Comparison of ENCODE assay signal across 17 cellular contexts in the genomic region with DNA sequence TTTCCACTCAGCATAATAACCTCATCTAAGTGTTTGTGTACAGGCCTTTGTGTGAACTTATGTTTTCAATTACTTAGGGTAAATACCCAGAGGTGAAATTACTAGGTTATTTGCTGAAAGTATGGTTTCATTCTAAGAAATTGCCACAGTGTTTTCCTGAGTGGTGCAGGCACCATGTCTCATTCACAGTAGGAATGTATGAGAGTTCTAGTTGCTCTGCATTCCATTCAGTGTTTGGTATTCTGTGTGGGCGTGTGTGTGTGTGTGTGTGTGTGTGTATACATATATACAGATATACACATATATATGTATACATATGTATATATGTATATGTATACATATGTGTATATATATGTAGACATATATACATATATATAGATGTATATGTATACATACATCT. TPM values are rescaled to one million over a fixed set of nuclear protein-coding genes. Genes with fewer than 3 reads are reported as not detected.
A peak's percentile ranks its signal among the peaks of the same experiment; 100 is the strongest.
DNase-seq lines count a peak whose midpoint lies in the region; ATAC-seq and TF ChIP-seq lines count a peak whose summit lies in the region.
"Had no signal": no experiment of that assay in that cellular context is flagged by ENCODE, and none has a peak within 500 bp of the region (broad histone marks: within the 10 kb centered on the region; RNA-seq: fewer than 3 reads in every experiment).

No MANE protein-coding gene starts in this region.

- no peak overlapping the region for H3K27ac ChIP-seq in brain microvascular endothelial cell
- no peak overlapping the region for H3K27ac ChIP-seq in CD4-positive, alpha-beta T cell (ENCODE audit: low read depth, low read length)
- H3K27ac ChIP-seq: BLaER1 treated with 17β-estradiol and CSF1 and Interleukin-3, amounts not matched to agents 10 nM and 100 nM had no signal

- H3K36me3 Mint-ChIP-seq in CD4-positive, alpha-beta T cell (ENCODE audit: low read depth) = no peaks in the 10 kb centered on the region
- H3K36me3 Mint-ChIP-seq: CD8-positive, alpha-beta memory T cell had no signal

- H3K9me3 Mint-ChIP-seq in CD4-positive, alpha-beta T cell = peaks cover 11% of the 10 kb centered on the region

- ATAC-seq in GM18858 (IDR thresholded peaks at IDR 0.05; ENCODE audit: unreplicated experiment) (no peak), GM21390 (IDR thresholded peaks at IDR 0.05; ENCODE audit: unreplicated experiment) (no peak)
- ATAC-seq in CD4-positive, alpha-beta T cell (ENCODE audit: poor library complexity) = no peak
- ATAC-seq: HepG2 had no signal

- in situ Hi-C loops in brain microvascular endothelial cell (cut with HindIII; ENCODE audit: low pct_ligation_motif_present, low sequenced_read_pairs) = no loop called here

- no peak overlapping the region for H3K4me3 ChIP-seq in brain microvascular endothelial cell (ENCODE audit: low read depth, low read length)
- H3K4me3 ChIP-seq in foreskin fibroblast (ENCODE audit: low read depth in 1 of 2, low read length in 2 of 2) = no peak overlapping the region
- H3K4me3 ChIP-seq: BLaER1 treated with 17β-estradiol and CSF1 and Interleukin-3, amounts not matched to agents 10 nM and 100 nM had no signal

- intact Hi-C loops in CD4-positive, alpha-beta T cell (cut with DNase I, micrococcal nuclease) = no loop called here

- POLR2A ChIA-PET in CD4-positive, alpha-beta T cell (lab: Charles Lee) = no interaction called here

- peak; percentile 32 for DNase-seq in EH (ENCODE audit: low read depth)
- peak; percentile 40 for DNase-seq in brain microvascular endothelial cell
- DNase-seq in foreskin fibroblast = peak; percentile 34 to 39
- no peak for DNase-seq in UCSD-AML1 (lab: John Stamatoyannopoulos, UW; ENCODE audit: unreplicated experiment)
- DNase-seq in CD4-positive, alpha-beta T cell = no peak
- DNase-seq: 8988T; CD8-positive, alpha-beta memory T cell; COR-L47; DMS 273 treated with DMSO at 0.1 percent for 48 hours; GDM1; H9; KG1 had no signal

- H3K27me3 Mint-ChIP-seq in CD4-positive, alpha-beta T cell = peaks cover 6% of the 10 kb centered on the region

- H3K9me3 ChIP-seq in CD4-positive, alpha-beta T cell (ENCODE audit: control insufficient read depth, low read length) = no peaks in the 10 kb centered on the region

- no peaks in the 10 kb centered on the region for H3K36me3 ChIP-seq in brain microvascular endothelial cell (replicated peaks)
- H3K36me3 ChIP-seq: BLaER1 treated with 17β-estradiol and CSF1 and Interleukin-3, amounts not matched to agents 10 nM and 100 nM had no signal

- H3K4me3 Mint-ChIP-seq in CD4-positive, alpha-beta T cell = no peak overlapping the region
- H3K4me3 Mint-ChIP-seq: B cell; CD8-positive, alpha-beta memory T cell; H9 had no signal

- no peak overlapping the region for H3K27ac Mint-ChIP-seq in CD4-positive, alpha-beta T cell
- H3K27ac Mint-ChIP-seq: B cell; CD8-positive, alpha-beta memory T cell; H9 had no signal

- H3K27me3 ChIP-seq in brain microvascular endothelial cell (replicated peaks) = no peaks in the 10 kb centered on the region
- no peaks in the 10 kb centered on the region for H3K27me3 ChIP-seq in CD4-positive, alpha-beta T cell (ENCODE audit: control insufficient read depth, insufficient read depth, low read length)
- H3K27me3 ChIP-seq: BLaER1 treated with 17β-estradiol and CSF1 and Interleukin-3, amounts not matched to agents 10 nM and 100 nM had no signal

- no peaks in the 10 kb centered on the region for H3K4me1 Mint-ChIP-seq in CD4-positive, alpha-beta T cell (ENCODE audit: low read depth)
- H3K4me1 Mint-ChIP-seq: B cell; CD8-positive, alpha-beta memory T cell had no signal

- TF ChIP-seq CTCF in brain microvascular endothelial cell (IDR thresholded peaks at IDR 0.05; ENCODE audit: low read depth, low read length, missing control alignments) = no peak
- no peak for TF ChIP-seq CTCF in foreskin fibroblast (IDR thresholded peaks at IDR 0.05; ENCODE audit: low read depth, low read length)
- no peak for TF ChIP-seq CTCF in CD4-positive, alpha-beta T cell (IDR thresholded peaks at IDR 0.05)

- CTCF ChIA-PET in CD4-positive, alpha-beta T cell (lab: Charles Lee) = no interaction called here

RNA-seq across cellular contexts. Expression of a gene that starts 8.8 kb away (rescaled TPM):
- total RNA-seq in CD4-positive, alpha-beta T cell = not detected
- total RNA-seq: B cell; CD8-positive, alpha-beta memory T cell; HepG2 had no signal

Comparison
In these comparisons a context has a peak if more than half of its experiments do, and no peak if none do; other contexts are left out.
1. DNase-seq: peak in EH (single experiment), brain microvascular endothelial cell (single experiment) and foreskin fibroblast (2 of 2); none in UCSD-AML1 (single experiment) and CD4-positive, alpha-beta T cell (0 of 10).